ENCODE assay signal across 29 cellular contexts in the genomic region with DNA sequence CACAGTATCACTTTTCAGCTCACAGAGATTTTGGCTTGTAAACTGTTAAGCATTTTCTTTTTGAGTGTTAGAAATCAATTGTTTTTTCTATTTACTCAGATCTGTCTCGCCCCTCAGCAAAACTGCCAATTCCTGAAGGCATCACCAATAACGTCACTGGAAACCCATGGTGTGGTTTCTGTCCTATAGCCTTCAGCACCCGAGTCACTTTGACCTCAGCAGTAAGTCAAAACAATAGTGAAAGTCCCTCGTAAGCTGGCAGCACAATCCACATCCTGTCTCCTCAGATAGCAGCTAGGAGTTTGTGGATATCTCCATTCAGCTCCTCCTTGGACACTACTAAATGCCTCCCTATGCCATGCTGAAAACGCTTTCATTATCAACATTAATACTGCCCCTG.
"Had no signal": no experiment of that assay in that cellular context is flagged by ENCODE, and none has a peak within 500 bp of the region (broad histone marks: within the 10 kb centered on the region; RNA-seq: fewer than 3 reads in every experiment).

No MANE protein-coding gene starts in this region.

- H3K27ac ChIP-seq: ascending aorta, cardiac muscle cell, SJCRH30, SK-N-MC had no signal

- H3K27me3 ChIP-seq: ascending aorta, cardiac muscle cell, SJCRH30 had no signal

- H3K36me3 ChIP-seq: ascending aorta, cardiac muscle cell, SJCRH30 had no signal

- H3K36me3 Mint-ChIP-seq: activated naive CD8-positive, alpha-beta T cell treated with anti-CD3 and anti-CD28 coated beads for 36 hours had no signal

- H3K27ac Mint-ChIP-seq: activated CD4-positive, alpha-beta T cell treated with anti-CD3 and anti-CD28 coated beads, Interleukin-2, amount 10 ng/mL, durations not matched to agents 24 days and 14 days; activated CD8-positive, alpha-beta T cell treated with anti-CD3 and anti-CD28 coated beads for 36 hours; activated naive CD8-positive, alpha-beta T cell treated with anti-CD3 and anti-CD28 coated beads for 36 hours; activated T-cell treated with anti-CD3 and anti-CD28 coated beads, Interleukin-2, amount 50 U/mL, for 72 hours; activated T-helper 17 cell treated with anti-CD3 and anti-CD28 coated beads, Interleukin-2, amount 50 U/mL, for 72 hours had no signal

- H3K4me1 ChIP-seq: ascending aorta, SJCRH30 had no signal

- H3K4me1 Mint-ChIP-seq: activated CD4-positive, alpha-beta T cell treated with anti-CD3 and anti-CD28 coated beads, Interleukin-2, amount 10 ng/mL, durations not matched to agents 24 days and 14 days; activated naive CD8-positive, alpha-beta T cell treated with anti-CD3 and anti-CD28 coated beads for 36 hours; activated T-helper 17 cell treated with anti-CD3 and anti-CD28 coated beads, Interleukin-2, amount 50 U/mL, for 72 hours; central memory CD8-positive, alpha-beta T cell had no signal

- H3K4me3 Mint-ChIP-seq: activated CD4-positive, alpha-beta T cell treated with anti-CD3 and anti-CD28 coated beads, Interleukin-2, amount 10 ng/mL, durations not matched to agents 24 days and 14 days; activated CD8-positive, alpha-beta T cell treated with anti-CD3 and anti-CD28 coated beads for 36 hours; activated naive CD8-positive, alpha-beta T cell treated with anti-CD3 and anti-CD28 coated beads for 36 hours; activated T-cell treated with anti-CD3 and anti-CD28 coated beads, Interleukin-2, amount 50 U/mL, for 72 hours; activated T-helper 17 cell treated with anti-CD3 and anti-CD28 coated beads, Interleukin-2, amount 50 U/mL, for 72 hours; central memory CD8-positive, alpha-beta T cell had no signal

- DNase-seq: activated CD4-positive, alpha-beta T cell treated with anti-CD3 and anti-CD28 coated beads, Interleukin-2, amount 10 ng/mL, durations not matched to agents 24 days and 14 days; activated CD4-positive, alpha-beta T cell treated with anti-CD3 and anti-CD28 coated beads, Interleukin-2, amount 50 U/mL, for 4 hours; activated CD8-positive, alpha-beta T cell treated with anti-CD3 and anti-CD28 coated beads for 36 hours; activated effector memory CD4-positive, alpha-beta T cell treated with anti-CD3 and anti-CD28 coated beads, Interleukin-2, amount 50 U/mL, for 16 hours; activated naive CD4-positive, alpha-beta T cell; activated naive CD4-positive, alpha-beta T cell treated with anti-CD3 and anti-CD28 coated beads, Interleukin-2, amount 50 U/mL, for 16 hours; activated naive CD8-positive, alpha-beta T cell treated with anti-CD3 and anti-CD28 coated beads for 36 hours; activated T-cell treated with anti-CD3 and anti-CD28 coated beads, Interleukin-2, amount 50 U/mL, for 1 hour; activated T-cell treated with anti-CD3 and anti-CD28 coated beads, Interleukin-2, amount 50 U/mL, for 72 hours; amygdala; NCI-H1105; NCI-H1417 treated with DMSO at 0.1 percent for 48 hours; NCI-H187 treated with DMSO at 0.1 percent for 48 hours; NCI-H2081; NCI-H2171 treated with DMSO at 0.1 percent for 48 hours; NCI-H2227 treated with DMSO at 0.1 percent for 48 hours; NCI-H446; NCI-H524; NCI-H69; NK-92 treated with Interleukin-12 subunit alpha and Interleukin-12 subunit beta, amount 100 ng/mL, for 24 hours; SHP77; SJCRH30; SW 1271; T1000 had no signal

- H3K4me3 ChIP-seq: ascending aorta, cardiac muscle cell, SJCRH30, SK-N-MC had no signal

- H3K9me3 ChIP-seq: ascending aorta, SJCRH30 had no signal

- ATAC-seq: activated CD8-positive, alpha-beta T cell treated with anti-CD3 and anti-CD28 coated beads for 36 hours; activated T-cell treated with anti-CD3 and anti-CD28 coated beads, Interleukin-2, amount 50 U/mL, for 72 hours; activated T-helper 17 cell treated with anti-CD3 and anti-CD28 coated beads, Interleukin-2, amount 50 U/mL, for 72 hours had no signal

- H3K27me3 Mint-ChIP-seq: activated CD4-positive, alpha-beta T cell treated with anti-CD3 and anti-CD28 coated beads, Interleukin-2, amount 10 ng/mL, durations not matched to agents 24 days and 14 days; activated CD8-positive, alpha-beta T cell treated with anti-CD3 and anti-CD28 coated beads for 36 hours; activated naive CD8-positive, alpha-beta T cell treated with anti-CD3 and anti-CD28 coated beads for 36 hours; activated T-helper 17 cell treated with anti-CD3 and anti-CD28 coated beads, Interleukin-2, amount 50 U/mL, for 72 hours; central memory CD8-positive, alpha-beta T cell had no signal
